ENCODE assay signal across 8 cellular contexts in the genomic region with DNA sequence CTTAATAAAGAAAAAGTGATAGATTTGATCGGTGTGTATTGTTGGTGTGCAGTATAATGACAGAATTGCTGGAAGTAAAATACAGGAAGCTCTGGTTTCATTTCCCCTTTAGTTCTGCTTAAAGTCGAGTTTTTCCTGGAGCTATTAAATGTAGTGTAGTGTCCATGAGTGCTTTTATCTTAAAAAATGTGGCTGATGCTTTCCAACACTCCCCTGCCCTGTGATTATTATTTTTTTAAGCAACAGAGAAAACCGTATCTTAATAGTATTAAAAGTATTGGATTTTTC. TPM values are rescaled to one million over a fixed set of nuclear protein-coding genes. Genes with fewer than 3 reads are reported as not detected.
DNase-seq lines count a peak whose midpoint lies in the region; ATAC-seq, FAIRE-seq and TF ChIP-seq lines count a peak whose summit lies in the region.

No MANE protein-coding gene starts in this region.

- peak overlapping the region; percentile 58; the same call in 1 of the 2 replicates for H3K9ac ChIP-seq in iPS-20b (ENCODE audit: low read depth, low read length)

- FAIRE-seq in H54 (lab: Jason Lieb, UNC), result no peak

- H3K4me1 ChIP-seq in left ventricle myocardium inferior (peaks cover 49% of the 10 kb centered on the region), iPS-20b (ENCODE audit: insufficient read depth, low read length) (no peaks in the 10 kb centered on the region), thymus (ENCODE audit: control insufficient read depth, insufficient read depth, low read length) (peaks cover 9% of the 10 kb centered on the region)

- no peak for DNase-seq in left ventricle myocardium inferior
- no peak for DNase-seq in Right ventricle myocardium superior
- no peak for DNase-seq in islet precursor cell
- DNase-seq in NCI-H526 (lab: John Stamatoyannopoulos, UW), result no peak
- no peak for DNase-seq in H54 (ENCODE audit: insufficient read length, low spot score)

- no peaks in the 10 kb centered on the region for H3K27me3 ChIP-seq in left ventricle myocardium inferior (ENCODE audit: low read depth)
- H3K27me3 ChIP-seq in iPS-20b (ENCODE audit: insufficient read depth, low read length), result peaks cover 34% of the 10 kb centered on the region
- no peaks in the 10 kb centered on the region for H3K27me3 ChIP-seq in thymus (ENCODE audit: control insufficient read depth, insufficient read depth)

- no peak for TF ChIP-seq POLR2A in H54 (IDR thresholded peaks at IDR 0.05; ENCODE audit: low read depth, low read length)

- H3K4me3 ChIP-seq in left ventricle myocardium inferior (peak overlapping the region; percentile 98), iPS-20b (ENCODE audit: low read length) (peak overlapping the region; percentile 82), thymus (ENCODE audit: low read length) (peak overlapping the region; percentile 82)

- under 1% methylated on average over 3 of the region's 3 CpGs for WGBS in thymus

- H3K36me3 ChIP-seq in left ventricle myocardium inferior (peaks cover 28% of the 10 kb centered on the region), iPS-20b (ENCODE audit: insufficient read depth, low read depth, low read length) (no peaks in the 10 kb centered on the region), thymus (ENCODE audit: control insufficient read depth, insufficient read depth) (peaks cover 5% of the 10 kb centered on the region)

- intact Hi-C loops in left ventricle myocardium inferior (cut with micrococcal nuclease), result no loop called here
- intact Hi-C loops in Right ventricle myocardium superior (cut with DNase I), result no loop called here

- ATAC-seq in Right ventricle myocardium superior (ENCODE audit: poor library complexity), result no peak

- no peaks in the 10 kb centered on the region for H3K9me3 ChIP-seq in left ventricle myocardium inferior (replicated peaks)
- no peaks in the 10 kb centered on the region for H3K9me3 ChIP-seq in iPS-20b (ENCODE audit: insufficient read depth, low read depth, low read length)
- no peaks in the 10 kb centered on the region for H3K9me3 ChIP-seq in thymus (ENCODE audit: control insufficient read depth)

- H3K27ac ChIP-seq in left ventricle myocardium inferior (replicated peaks) (peak overlapping the region; percentile 96), VCaP (peak overlapping the region; percentile 99), iPS-20b (ENCODE audit: low read length) (no peak overlapping the region), thymus (ENCODE audit: low read depth) (no peak overlapping the region)

- TF ChIP-seq CTCF in left ventricle myocardium inferior (IDR thresholded peaks at IDR 0.05; ENCODE audit: borderline replicate concordance) (no peak), VCaP (conservative IDR thresholded peaks at IDR 0.05) (no peak)

RNA-seq across cellular contexts. Expression of a gene that starts 1.1 kb away (rescaled TPM):
- total RNA-seq in left ventricle myocardium inferior (76.5 TPM), Right ventricle myocardium superior (78.2 TPM)
- polyA plus RNA-seq in thymus, result 32.1 TPM

Comparison
In these comparisons a context has a peak if more than half of its experiments do, and no peak if none do; other contexts are left out.
1. H3K27ac ChIP-seq: peak in left ventricle myocardium inferior (single experiment) and VCaP (single experiment); none in iPS-20b (single experiment) and thymus (single experiment).
2. Peak in every context shown above with its lines, with median percentiles within 50 percentile points of each other: H3K4me3 ChIP-seq.